Comparison of ENCODE assay signal across 23 cellular contexts in genomic region chr2:38296381-38296780, GRCh38.
DNase-seq lines count a peak whose midpoint lies in the region; ATAC-seq, FAIRE-seq and TF ChIP-seq lines count a peak whose summit lies in the region.
"Had no signal": no experiment of that assay in that cellular context is flagged by ENCODE, and none has a peak within 500 bp of the region (broad histone marks: within the 10 kb centered on the region; RNA-seq: fewer than 3 reads in every experiment).

No MANE protein-coding gene starts in this region.

- no peak for TF ChIP-seq POLR2A in HepG2 (IDR thresholded peaks at IDR 0.05; ENCODE audit: insufficient read depth in 1 of 2, low read depth in 2 of 2, low read length in 2 of 2)
- no peak for TF ChIP-seq POLR2A in right lobe of liver (IDR thresholded peaks at IDR 0.05)

- no peak for FAIRE-seq in HepG2 (lab: Jason Lieb, UNC)
- FAIRE-seq: G401.6 had no signal

- no peak for DNase-seq in activated T-cell treated with anti-CD3 and anti-CD28 coated beads, Interleukin-2, amount 50 U/mL, for 72 hours
- no peak for DNase-seq in activated T-cell treated with anti-CD3 and anti-CD28 coated beads, Interleukin-2, amount 50 U/mL, for 48 hours
- DNase-seq in HepG2 (ENCODE audit: low spot score): no peak
- no peak for DNase-seq in right lobe of liver
- no peak for DNase-seq in epithelial cell of prostate (ENCODE audit: low read depth, low spot score)
- DNase-seq in naive thymus-derived CD8-positive, alpha-beta T cell: no peak
- no peak for DNase-seq in GM13977 (ENCODE audit: low spot score)
- DNase-seq: CD4-positive, CD25-positive, alpha-beta regulatory T cell; GOT3; HFFc6; IMR-90; KG1; MM.1S; NCI-H2029; NCI-H446; NCI-H524 treated with DMSO at 0.1 percent for 48 hours; NCI-H774; NK-92 treated with Interleukin-12 subunit alpha and Interleukin-12 subunit beta, amount 100 ng/mL, for 24 hours; PC-3 had no signal

- no peak for TF ChIP-seq CTCF in HepG2 (CRISPR knock-in tag; IDR thresholded peaks at IDR 0.05)
- TF ChIP-seq CTCF in right lobe of liver (IDR thresholded peaks at IDR 0.05): no peak
- no peak for TF ChIP-seq CTCF in GM13977 (IDR thresholded peaks at IDR 0.05; ENCODE audit: extremely low read depth, insufficient read depth, missing control alignments)

- H3K4me1 Mint-ChIP-seq in activated T-cell treated with anti-CD3 and anti-CD28 coated beads, Interleukin-2, amount 50 U/mL, for 72 hours (ENCODE audit: low read depth): peaks cover 21% of the 10 kb centered on the region
- H3K4me1 Mint-ChIP-seq in naive thymus-derived CD8-positive, alpha-beta T cell: peaks cover 3 to 5% (median 4%) of the 10 kb centered on the region in 4 donors

- no peak overlapping the region for H3K4me3 Mint-ChIP-seq in activated T-cell treated with anti-CD3 and anti-CD28 coated beads, Interleukin-2, amount 50 U/mL, for 72 hours
- no peak overlapping the region for H3K4me3 Mint-ChIP-seq in naive thymus-derived CD8-positive, alpha-beta T cell
- H3K4me3 Mint-ChIP-seq: CD4-positive, CD25-positive, alpha-beta regulatory T cell; HFFc6 had no signal

- TF ChIP-seq EP300 in HepG2 (IDR thresholded peaks at IDR 0.05; ENCODE audit: low read depth in 2 of 2, low read length in 2 of 2) (no peak), HepG2 (CRISPR knock-in tag; IDR thresholded peaks at IDR 0.05; ENCODE audit: borderline replicate concordance) (no peak)

- H3K9ac ChIP-seq in HepG2 (ENCODE audit: insufficient read depth, low read depth, low read length): no peak overlapping the region
- H3K9ac ChIP-seq: BLaER1 had no signal

- H3K4me2 ChIP-seq in HepG2 (ENCODE audit: low read depth, low read length): no peak overlapping the region
- H3K4me2 ChIP-seq: BLaER1 had no signal

- H3K9me3 ChIP-seq in HepG2 (ENCODE audit: low read length): no peaks in the 10 kb centered on the region
- no peaks in the 10 kb centered on the region for H3K9me3 ChIP-seq in right lobe of liver
- H3K9me3 ChIP-seq: BLaER1, HAP-1, SJSA1 had no signal

- in situ Hi-C loops in HepG2 (cut with HindIII; ENCODE audit: extremely low pct_ligation_motif_present, low pct_unique_long_range_greater_than_20kb) (no loop called here), GM13977 (cut with MboI; ENCODE audit: low pct_unique_long_range_greater_than_20kb, low sequenced_read_pairs, unreplicated experiment) (no loop called here)

- H3K27me3 ChIP-seq in HepG2 (ENCODE audit: control insufficient read depth in 1 of 2, insufficient read depth in 2 of 2, low read length in 2 of 2) (no peaks in the 10 kb centered on the region), right lobe of liver (no peaks in the 10 kb centered on the region)
- H3K27me3 ChIP-seq: BLaER1, SJSA1 had no signal

- H3K4me1 ChIP-seq in HepG2 (ENCODE audit: insufficient read depth, low read length): no peaks in the 10 kb centered on the region
- H3K4me1 ChIP-seq in right lobe of liver: no peaks in the 10 kb centered on the region
- H3K4me1 ChIP-seq: BLaER1 had no signal

- no peak for TF ChIP-seq RAD21 in HepG2 (CRISPR knock-in tag; IDR thresholded peaks at IDR 0.05)

- no peaks in the 10 kb centered on the region for H4K20me1 ChIP-seq in HepG2 (ENCODE audit: insufficient read depth, low read length)

- no peak overlapping the region for H3K27ac ChIP-seq in HepG2 (ENCODE audit: extremely low read length, insufficient read depth, low read length)
- no peak overlapping the region for H3K27ac ChIP-seq in right lobe of liver
- H3K27ac ChIP-seq in epithelial cell of prostate: peak overlapping the region; percentile 8
- H3K27ac ChIP-seq: BLaER1, SJSA1 had no signal

- POLR2A ChIA-PET in HepG2 (lab: Yijun Ruan, JAX): no interaction called here
- POLR2A ChIA-PET in naive thymus-derived CD8-positive, alpha-beta T cell (lab: Charles Lee): no interaction called here

- H3K27me3 Mint-ChIP-seq in activated T-cell treated with anti-CD3 and anti-CD28 coated beads, Interleukin-2, amount 50 U/mL, for 72 hours (ENCODE audit: low read depth): no peaks in the 10 kb centered on the region
- H3K27me3 Mint-ChIP-seq in naive thymus-derived CD8-positive, alpha-beta T cell: no peaks in the 10 kb centered on the region
- H3K27me3 Mint-ChIP-seq: CD4-positive, CD25-positive, alpha-beta regulatory T cell had no signal

- BruUV-seq in HepG2 (replicated peaks; lab: Mats Ljungman, UMichigan): no TSS peak

- H3K4me3 ChIP-seq in HepG2 (replicated peaks in 1 of 3; ENCODE audit: insufficient read depth in 1 of 3, low read depth in 2 of 3, low read length in 3 of 3) (no peak overlapping the region), right lobe of liver (no peak overlapping the region)
- H3K4me3 ChIP-seq: BLaER1, HAP-1, SJSA1 had no signal

- intact Hi-C loops in HepG2 (cut with micrococcal nuclease; ENCODE audit: unreplicated experiment): no loop called here
- intact Hi-C loops in right lobe of liver (cut with DNase I): no loop called here

- ATAC-seq in activated T-cell treated with anti-CD3 and anti-CD28 coated beads, Interleukin-2, amount 50 U/mL, for 72 hours (replicated peaks in 1 of 2): peak; percentile 47 to 55
- ATAC-seq in HepG2 (no peak), right lobe of liver (no peak)
- no peak for ATAC-seq in naive thymus-derived CD8-positive, alpha-beta T cell
- ATAC-seq: PC-3 had no signal

- H3K9me3 Mint-ChIP-seq in activated T-cell treated with anti-CD3 and anti-CD28 coated beads, Interleukin-2, amount 50 U/mL, for 72 hours: no peaks in the 10 kb centered on the region
- no peaks in the 10 kb centered on the region for H3K9me3 Mint-ChIP-seq in naive thymus-derived CD8-positive, alpha-beta T cell
- H3K9me3 Mint-ChIP-seq: CD4-positive, CD25-positive, alpha-beta regulatory T cell; HFFc6 had no signal

- H2AFZ ChIP-seq in HepG2 (ENCODE audit: low read length): no peak overlapping the region

- 98% methylated on average over 7 of the region's 7 CpGs for WGBS in HepG2 (ENCODE audit: low lambda C conversion rate)
- WGBS in right lobe of liver (ENCODE audit: insufficient coverage, low coverage, low lambda C conversion rate, missing lambda C conversion rate): 91% methylated on average over 7 of the region's 7 CpGs

- no peak overlapping the region for H3K27ac Mint-ChIP-seq in activated T-cell treated with anti-CD3 and anti-CD28 coated beads, Interleukin-2, amount 50 U/mL, for 72 hours
- H3K27ac Mint-ChIP-seq in naive thymus-derived CD8-positive, alpha-beta T cell: peak overlapping the region in 1 of 10 donors; percentile 3
- H3K27ac Mint-ChIP-seq: HFFc6 had no signal

- H3K36me3 Mint-ChIP-seq in activated T-cell treated with anti-CD3 and anti-CD28 coated beads, Interleukin-2, amount 50 U/mL, for 72 hours (ENCODE audit: insufficient read depth in 2 of 2): peaks cover 3 to 25% of the 10 kb centered on the region in 2 donors
- H3K36me3 Mint-ChIP-seq in naive thymus-derived CD8-positive, alpha-beta T cell: peaks cover 6 to 58% (median 10%) of the 10 kb centered on the region in 3 donors

- CTCF ChIA-PET in HepG2 (lab: Yijun Ruan, JAX; ENCODE audit: low intra/inter-chr PET ratio, low total read pairs): no interaction called here

- peaks cover 18 to 51% of the 10 kb centered on the region in 2 experiments for H3K36me3 ChIP-seq in HepG2 (replicated peaks in 1 of 2; ENCODE audit: control insufficient read depth in 1 of 2, insufficient read depth in 2 of 2, low read length in 2 of 2)
- peaks cover 0 to 54% (median 12%) of the 10 kb centered on the region in 4 donors for H3K36me3 ChIP-seq in right lobe of liver

- H3K79me2 ChIP-seq in HepG2 (ENCODE audit: insufficient read depth, low read length): no peaks in the 10 kb centered on the region

TF ChIP-seq in HepG2, 621 proteins besides CTCF, POLR2A, EP300 and RAD21:
- no peak for TF ChIP-seq KMT2A (CRISPR knock-in tag; IDR thresholded peaks at IDR 0.05)
- TF ChIP-seq RARA (CRISPR knock-in tag; IDR thresholded peaks at IDR 0.05): no peak
- TF ChIP-seq RBM22 (optimal IDR thresholded peaks at IDR 0.05; ENCODE audit: low read length): peak; percentile 68
- no peak for TF ChIP-seq ZNF816 (CRISPR knock-in tag; IDR thresholded peaks at IDR 0.05; ENCODE audit: borderline replicate concordance)
- no peak for TF ChIP-seq ZKSCAN8 (CRISPR knock-in tag; IDR thresholded peaks at IDR 0.05; ENCODE audit: borderline replicate concordance)
- TF ChIP-seq POLR2AphosphoS2 (IDR thresholded peaks at IDR 0.05; ENCODE audit: low read depth, low read length): no peak
- no peak for TF ChIP-seq THAP8 (CRISPR knock-in tag; IDR thresholded peaks at IDR 0.05; ENCODE audit: borderline replicate concordance)

Comparison
In these comparisons a context has a peak if more than half of its experiments do, and no peak if none do; other contexts are left out.
1. ATAC-seq: peak in activated T-cell treated with anti-CD3 and anti-CD28 coated beads, Interleukin-2, amount 50 U/mL, for 72 hours (2 of 2); none in HepG2 (single experiment), right lobe of liver (0 of 4) and naive thymus-derived CD8-positive, alpha-beta T cell (0 of 2).